ENCODE assay signal across 24 cellular contexts in the genomic region with DNA sequence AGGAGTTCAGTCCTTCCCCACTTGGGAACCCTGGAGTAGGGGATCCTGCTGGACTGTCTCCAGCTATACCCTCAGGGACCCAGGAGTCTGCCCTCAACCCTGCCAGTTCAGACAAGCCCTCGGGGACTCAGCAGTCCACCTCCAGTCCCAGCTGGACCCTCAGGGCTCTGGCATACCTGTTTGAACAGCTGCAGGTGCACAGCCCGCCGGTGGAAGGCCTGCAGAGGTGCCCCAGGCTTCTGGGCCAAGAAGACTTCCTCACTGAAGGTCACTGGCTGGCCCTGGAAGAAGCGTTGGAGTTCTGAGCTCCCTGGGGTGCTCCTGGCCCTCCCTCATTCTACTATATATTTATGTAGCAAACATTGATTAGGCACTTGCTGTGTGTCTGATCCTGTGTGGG.
DNase-seq lines count a peak whose midpoint lies in the region; ATAC-seq lines count a peak whose summit lies in the region.
"Had no signal": no experiment of that assay in that cellular context is flagged by ENCODE, and none has a peak within 500 bp of the region (broad histone marks: within the 10 kb centered on the region; RNA-seq: fewer than 3 reads in every experiment).

No MANE protein-coding gene starts in this region.

- H3K4me1 Mint-ChIP-seq in activated naive CD4-positive, alpha-beta T cell treated with anti-CD3 and anti-CD28 coated beads, Interleukin-2, amount 50 U/mL, for 24 hours: no peaks in the 10 kb centered on the region
- H3K4me1 Mint-ChIP-seq in stimulated activated memory B cell treated with anti-CD40 and anti-IgM and Interleukin-4, amounts not matched to agents 10 μg/mL and 1 μg/mL and 100 μg/mL, for 72 hours: peaks cover under 1% of the 10 kb centered on the region

- no peak overlapping the region for H3K4me3 Mint-ChIP-seq in activated naive CD4-positive, alpha-beta T cell treated with anti-CD3 and anti-CD28 coated beads, Interleukin-2, amount 50 U/mL, for 24 hours
- no peak overlapping the region for H3K4me3 Mint-ChIP-seq in stimulated activated memory B cell treated with anti-CD40 and anti-IgM and Interleukin-4, amounts not matched to agents 10 μg/mL and 1 μg/mL and 100 μg/mL, for 72 hours
- H3K4me3 Mint-ChIP-seq: CD4-positive, alpha-beta T cell had no signal

- no peaks in the 10 kb centered on the region for H3K9me3 Mint-ChIP-seq in activated naive CD4-positive, alpha-beta T cell treated with anti-CD3 and anti-CD28 coated beads, Interleukin-2, amount 50 U/mL, for 24 hours
- no peaks in the 10 kb centered on the region for H3K9me3 Mint-ChIP-seq in stimulated activated memory B cell treated with anti-CD40 and anti-IgM and Interleukin-4, amounts not matched to agents 10 μg/mL and 1 μg/mL and 100 μg/mL, for 72 hours
- H3K9me3 Mint-ChIP-seq: CD4-positive, alpha-beta T cell had no signal

- H3K27ac Mint-ChIP-seq in activated naive CD4-positive, alpha-beta T cell treated with anti-CD3 and anti-CD28 coated beads, Interleukin-2, amount 50 U/mL, for 24 hours: peak overlapping the region; percentile 65
- no peak overlapping the region for H3K27ac Mint-ChIP-seq in stimulated activated memory B cell treated with anti-CD40 and anti-IgM and Interleukin-4, amounts not matched to agents 10 μg/mL and 1 μg/mL and 100 μg/mL, for 72 hours
- H3K27ac Mint-ChIP-seq: CD4-positive, alpha-beta T cell had no signal

- peaks cover 6% of the 10 kb centered on the region for H3K36me3 Mint-ChIP-seq in activated naive CD4-positive, alpha-beta T cell treated with anti-CD3 and anti-CD28 coated beads, Interleukin-2, amount 50 U/mL, for 24 hours
- H3K36me3 Mint-ChIP-seq in stimulated activated memory B cell treated with anti-CD40 and anti-IgM and Interleukin-4, amounts not matched to agents 10 μg/mL and 1 μg/mL and 100 μg/mL, for 72 hours: peaks cover 45% of the 10 kb centered on the region

- no peaks in the 10 kb centered on the region for H3K27me3 Mint-ChIP-seq in activated naive CD4-positive, alpha-beta T cell treated with anti-CD3 and anti-CD28 coated beads, Interleukin-2, amount 50 U/mL, for 24 hours
- no peaks in the 10 kb centered on the region for H3K27me3 Mint-ChIP-seq in stimulated activated memory B cell treated with anti-CD40 and anti-IgM and Interleukin-4, amounts not matched to agents 10 μg/mL and 1 μg/mL and 100 μg/mL, for 72 hours
- H3K27me3 Mint-ChIP-seq: CD4-positive, alpha-beta T cell had no signal

- DNase-seq in activated naive CD4-positive, alpha-beta T cell treated with anti-CD3 and anti-CD28 coated beads, Interleukin-2, amount 50 U/mL, for 16 hours: no peak
- peak; percentile 65 for DNase-seq in NCI-H146 treated with DMSO at 0.1 percent for 48 hours (lab: John Stamatoyannopoulos, UW; ENCODE audit: unreplicated experiment)
- DNase-seq in islet precursor cell: peak; percentile 63
- no peak for DNase-seq in Kasumi-1 (lab: John Stamatoyannopoulos, UW)
- DNase-seq: AML-193; CD4-positive, alpha-beta T cell; COR-L47; DMS 273 treated with DMSO at 0.1 percent for 48 hours; DND-41; GM23248; H7; MV-4-11; NCI-H1105; NCI-H1436 treated with DMSO at 0.1 percent for 48 hours; NCI-H2029; NCI-H446; NCI-H524 treated with DMSO at 0.1 percent for 48 hours; Peyer's patch; SHP77 treated with DMSO at 0.1 percent for 48 hours had no signal

- no peak for ATAC-seq in stimulated activated memory B cell treated with anti-CD40 and anti-IgM and Interleukin-4, amounts not matched to agents 10 μg/mL and 1 μg/mL and 100 μg/mL, for 72 hours
- ATAC-seq in GM19463 (IDR thresholded peaks at IDR 0.05; ENCODE audit: unreplicated experiment): no peak
- ATAC-seq: A549, K562 had no signal

Comparison
In these comparisons a context has a peak if more than half of its experiments do, and no peak if none do; other contexts are left out.
1. DNase-seq: peak in NCI-H146 treated with DMSO at 0.1 percent for 48 hours (single experiment) and islet precursor cell (single experiment); none in activated naive CD4-positive, alpha-beta T cell treated with anti-CD3 and anti-CD28 coated beads, Interleukin-2, amount 50 U/mL, for 16 hours (single experiment) and Kasumi-1 (0 of 2).